ENCODE assay signal across 29 cellular contexts in the genomic region with DNA sequence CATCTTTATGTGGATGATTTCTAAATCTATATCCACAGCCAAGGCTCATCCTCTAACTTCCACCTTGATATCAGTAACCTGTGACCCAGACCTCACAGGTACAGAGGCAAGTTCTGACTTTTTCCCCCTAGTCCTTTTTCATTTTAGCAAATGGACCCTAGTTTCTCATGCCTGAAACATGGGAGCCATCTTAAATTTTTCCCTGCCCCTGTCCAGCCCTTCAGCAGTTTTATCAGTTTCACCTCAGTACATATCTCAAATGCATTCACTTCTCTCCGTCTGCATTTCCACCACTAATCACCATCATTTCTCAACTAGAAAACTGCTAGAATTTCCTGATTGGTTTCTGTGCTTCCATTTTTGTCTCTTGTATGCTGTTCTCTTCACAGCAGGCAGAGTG.
"Had no signal": no experiment of that assay in that cellular context is flagged by ENCODE, and none has a peak within 500 bp of the region (broad histone marks: within the 10 kb centered on the region; RNA-seq: fewer than 3 reads in every experiment).

No MANE protein-coding gene starts in this region.

- H3K9me3 ChIP-seq: esophagus squamous epithelium, gastrocnemius medialis, heart right ventricle, left lung, lower lobe of right lung, mucosa of descending colon had no signal

- H3K4me3 Mint-ChIP-seq: endodermal cell, mesothelial cell of epicardium, naive B cell had no signal

- H3K27ac ChIP-seq: coronary artery, epithelial cell of prostate, esophagus squamous epithelium, gastrocnemius medialis, heart right ventricle, left lung, lower lobe of right lung had no signal

- H3K36me3 ChIP-seq: esophagus squamous epithelium, gastrocnemius medialis, lower lobe of right lung had no signal

- H3K4me3 ChIP-seq: coronary artery, dorsolateral prefrontal cortex, esophagus squamous epithelium, gastrocnemius medialis, heart right ventricle, left lung, lower lobe of right lung, mucosa of descending colon had no signal

- H3K36me3 Mint-ChIP-seq: mesothelial cell of epicardium, naive B cell had no signal

- DNase-seq: dermis blood vessel endothelial cell; dorsolateral prefrontal cortex; effector CD4-positive, alpha-beta T cell; effector memory CD4-positive, alpha-beta T cell; endodermal cell; erythroblast; esophagus squamous epithelium; foreskin fibroblast; foreskin melanocyte; gastrocnemius medialis; glutamatergic neuron; head of caudate nucleus; heart right ventricle; hippocampal formation; left cardiac atrium; left lung; left ventricle myocardium superior; lower lobe of right lung; mesenchymal stem cell; mucosa of descending colon; naive B cell had no signal

- H3K9me3 Mint-ChIP-seq: endodermal cell, mesothelial cell of epicardium, naive B cell had no signal

- H3K27me3 ChIP-seq: dorsolateral prefrontal cortex, esophagus squamous epithelium, gastrocnemius medialis, heart right ventricle, left lung had no signal

- FAIRE-seq: colon, endometrium, islet of Langerhans, keratinocyte had no signal

- H3K27me3 Mint-ChIP-seq: naive B cell had no signal

- H3K27ac Mint-ChIP-seq: endodermal cell, mesothelial cell of epicardium, naive B cell had no signal

- ATAC-seq: esophagus mucosa, gastrocnemius medialis, heart right ventricle, left cardiac atrium, left lung, left ventricle myocardium superior, lower lobe of right lung, mucosa of descending colon had no signal
